Comparison of ENCODE assay signal across 26 cellular contexts in the genomic region with DNA sequence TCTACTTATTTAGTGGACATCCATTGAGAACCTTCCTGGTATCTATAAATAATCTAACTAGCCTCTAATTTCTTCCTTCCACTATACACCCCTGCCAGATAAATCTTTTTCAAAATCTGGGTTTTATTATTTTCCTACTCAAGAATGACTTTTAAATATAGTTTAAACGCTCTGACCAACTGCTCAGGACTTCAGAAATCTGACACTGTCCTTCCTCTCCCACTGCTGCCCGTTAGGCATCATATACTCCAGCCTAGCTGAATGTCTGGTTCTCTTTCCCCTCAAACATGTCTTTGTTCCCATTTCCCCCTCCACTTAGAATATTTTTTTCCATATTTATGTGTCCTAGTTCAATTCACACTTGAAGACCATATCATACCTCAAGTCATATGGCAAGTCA. TPM values are rescaled to one million over a fixed set of nuclear protein-coding genes. Genes with fewer than 3 reads are reported as not detected.
A peak's percentile ranks its signal among the peaks of the same experiment; 100 is the strongest.
DNase-seq lines count a peak whose midpoint lies in the region; ATAC-seq and TF ChIP-seq lines count a peak whose summit lies in the region.
"Had no signal": no experiment of that assay in that cellular context is flagged by ENCODE, and none has a peak within 500 bp of the region (broad histone marks: within the 10 kb centered on the region; RNA-seq: fewer than 3 reads in every experiment).

No MANE protein-coding gene starts in this region.

- peaks cover 15% of the 10 kb centered on the region for H3K9me3 Mint-ChIP-seq in osteocyte (ENCODE audit: unreplicated experiment)

- peaks cover 22% of the 10 kb centered on the region for H3K4me1 Mint-ChIP-seq in osteocyte (ENCODE audit: unreplicated experiment)
- H3K4me1 Mint-ChIP-seq: CD4-positive, alpha-beta memory T cell had no signal

- H3K27me3 ChIP-seq in heart left ventricle (no peaks in the 10 kb centered on the region), psoas muscle (ENCODE audit: insufficient read depth in 3 of 3, low read length in 2 of 3) (peaks cover 0 to 3% (median 0%) of the 10 kb centered on the region in 3 donors)
- H3K27me3 ChIP-seq: MG63, SJSA1 had no signal

- no peak for TF ChIP-seq POLR2A in heart left ventricle (IDR thresholded peaks at IDR 0.05)

- H3K27ac Mint-ChIP-seq in osteocyte (ENCODE audit: unreplicated experiment) = peak overlapping the region; percentile 76
- H3K27ac Mint-ChIP-seq: CD4-positive, alpha-beta memory T cell had no signal

- H3K4me3 Mint-ChIP-seq in osteocyte (ENCODE audit: unreplicated experiment) = no peak overlapping the region
- H3K4me3 Mint-ChIP-seq: CD4-positive, alpha-beta memory T cell had no signal

- 59 to 85% (median 70%) methylated on average over 2 of the region's 2 CpGs for WGBS in heart left ventricle, 4 donors
- 28 to 58% (median 45%) methylated on average over 2 of the region's 2 CpGs for WGBS in psoas muscle, 3 donors

- H3K27me3 Mint-ChIP-seq in osteocyte (ENCODE audit: unreplicated experiment) = no peaks in the 10 kb centered on the region

- H3K27ac ChIP-seq in heart left ventricle (no peak overlapping the region), psoas muscle (no peak overlapping the region)
- H3K27ac ChIP-seq: SJSA1 had no signal

- DNase-seq in EH (ENCODE audit: low read depth) (peak; percentile 57), fibroblast of peridontal ligament (ENCODE audit: extremely low read depth) (peak; percentile 49), osteocyte (ENCODE audit: extremely low spot score, unreplicated experiment) (no peak), heart left ventricle (no peak), psoas muscle (no peak)
- DNase-seq: AML-193; C1 segment of cervical spinal cord; CD4-positive, alpha-beta memory T cell; COR-L47; DMS53; EL; GDM1; HCEC 1CT; KBM-7; MG63; NCI-H2029; NCI-H446 treated with DMSO at 0.1 percent for 48 hours; NCI-H526 treated with DMSO at 0.1 percent for 48 hours; Right ventricle myocardium superior; RPMI8226 had no signal

- no peaks in the 10 kb centered on the region for H3K36me3 ChIP-seq in heart left ventricle
- no peaks in the 10 kb centered on the region for H3K36me3 ChIP-seq in psoas muscle (ENCODE audit: insufficient read depth in 1 of 2, low read depth in 1 of 2)
- H3K36me3 ChIP-seq: MG63, SJSA1 had no signal

- peaks cover 3% of the 10 kb centered on the region for H3K36me3 Mint-ChIP-seq in osteocyte (ENCODE audit: unreplicated experiment)
- H3K36me3 Mint-ChIP-seq: CD4-positive, alpha-beta memory T cell had no signal

- TF ChIP-seq CTCF in osteocyte (IDR thresholded peaks at IDR 0.05) (no peak), heart left ventricle (IDR thresholded peaks at IDR 0.05) (no peak), psoas muscle (IDR thresholded peaks at IDR 0.05) (no peak)

- H3K4me1 ChIP-seq in heart left ventricle (no peaks in the 10 kb centered on the region), psoas muscle (no peaks in the 10 kb centered on the region)
- H3K4me1 ChIP-seq: SJSA1 had no signal

- no peaks in the 10 kb centered on the region for H3K9me3 ChIP-seq in heart left ventricle
- no peaks in the 10 kb centered on the region for H3K9me3 ChIP-seq in psoas muscle
- H3K9me3 ChIP-seq: MG63, SJSA1 had no signal

- intact Hi-C loops in heart left ventricle (cut with DNase I) = no loop called here
- intact Hi-C loops in psoas muscle (cut with DNase I) = no loop called here

- H3K4me3 ChIP-seq in heart left ventricle (no peak overlapping the region), psoas muscle (no peak overlapping the region)
- H3K4me3 ChIP-seq: MG63, SJSA1 had no signal

- peak; percentile 86 for ATAC-seq in SK-N-SH treated with all-trans-retinoic acid at 6 μM for 48 hours
- ATAC-seq in heart left ventricle = no peak
- no peak for ATAC-seq in HG02759 (IDR thresholded peaks at IDR 0.05; ENCODE audit: unreplicated experiment)
- ATAC-seq in psoas muscle = no peak

TF ChIP-seq in SK-N-SH treated with all-trans-retinoic acid at 6 μM for 48 hours, 23 proteins besides CTCF, POLR2A, EP300 and RAD21:
- TF ChIP-seq ZNF565 (CRISPR knock-in tag; conservative IDR thresholded peaks at IDR 0.05; ENCODE audit: low read depth) (no peak), SNAI2 (CRISPR knock-in tag; IDR thresholded peaks at IDR 0.05) (no peak), PPARA (CRISPR knock-in tag; IDR thresholded peaks at IDR 0.05; ENCODE audit: borderline replicate concordance) (no peak), ARNTL (CRISPR knock-in tag; IDR thresholded peaks at IDR 0.05; ENCODE audit: borderline replicate concordance, low read depth) (no peak), ISL1 (CRISPR knock-in tag; IDR thresholded peaks at IDR 0.05) (no peak), RARB (CRISPR knock-in tag; IDR thresholded peaks at IDR 0.05) (no peak)
- TF ChIP-seq, protein P1, sequence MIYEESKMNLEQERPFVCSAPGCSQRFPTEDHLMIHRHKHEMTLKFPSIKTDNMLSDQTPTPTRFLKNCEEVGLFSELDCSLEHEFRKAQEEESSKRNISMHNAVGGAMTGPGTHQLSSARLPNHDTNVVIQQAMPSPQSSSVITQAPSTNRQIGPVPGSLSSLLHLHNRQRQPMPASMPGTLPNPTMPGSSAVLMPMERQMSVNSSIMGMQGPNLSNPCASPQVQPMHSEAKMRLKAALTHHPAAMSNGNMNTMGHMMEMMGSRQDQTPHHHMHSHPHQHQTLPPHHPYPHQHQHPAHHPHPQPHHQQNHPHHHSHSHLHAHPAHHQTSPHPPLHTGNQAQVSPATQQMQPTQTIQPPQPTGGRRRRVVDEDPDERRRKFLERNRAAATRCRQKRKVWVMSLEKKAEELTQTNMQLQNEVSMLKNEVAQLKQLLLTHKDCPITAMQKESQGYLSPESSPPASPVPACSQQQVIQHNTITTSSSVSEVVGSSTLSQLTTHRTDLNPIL (CRISPR knock-in tag; IDR thresholded peaks at IDR 0.05; ENCODE audit: low read depth) = no peak
- TF ChIP-seq, protein P2, sequence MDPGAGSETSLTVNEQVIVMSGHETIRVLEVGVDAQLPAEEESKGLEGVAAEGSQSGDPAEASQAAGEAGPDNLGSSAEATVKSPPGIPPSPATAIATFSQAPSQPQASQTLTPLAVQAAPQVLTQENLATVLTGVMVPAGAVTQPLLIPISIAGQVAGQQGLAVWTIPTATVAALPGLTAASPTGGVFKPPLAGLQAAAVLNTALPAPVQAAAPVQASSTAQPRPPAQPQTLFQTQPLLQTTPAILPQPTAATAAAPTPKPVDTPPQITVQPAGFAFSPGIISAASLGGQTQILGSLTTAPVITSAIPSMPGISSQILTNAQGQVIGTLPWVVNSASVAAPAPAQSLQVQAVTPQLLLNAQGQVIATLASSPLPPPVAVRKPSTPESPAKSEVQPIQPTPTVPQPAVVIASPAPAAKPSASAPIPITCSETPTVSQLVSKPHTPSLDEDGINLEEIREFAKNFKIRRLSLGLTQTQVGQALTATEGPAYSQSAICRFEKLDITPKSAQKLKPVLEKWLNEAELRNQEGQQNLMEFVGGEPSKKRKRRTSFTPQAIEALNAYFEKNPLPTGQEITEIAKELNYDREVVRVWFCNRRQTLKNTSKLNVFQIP (CRISPR knock-in tag; IDR thresholded peaks at IDR 0.05; ENCODE audit: borderline replicate concordance, low read depth) = no peak
- TF ChIP-seq, protein P3, sequence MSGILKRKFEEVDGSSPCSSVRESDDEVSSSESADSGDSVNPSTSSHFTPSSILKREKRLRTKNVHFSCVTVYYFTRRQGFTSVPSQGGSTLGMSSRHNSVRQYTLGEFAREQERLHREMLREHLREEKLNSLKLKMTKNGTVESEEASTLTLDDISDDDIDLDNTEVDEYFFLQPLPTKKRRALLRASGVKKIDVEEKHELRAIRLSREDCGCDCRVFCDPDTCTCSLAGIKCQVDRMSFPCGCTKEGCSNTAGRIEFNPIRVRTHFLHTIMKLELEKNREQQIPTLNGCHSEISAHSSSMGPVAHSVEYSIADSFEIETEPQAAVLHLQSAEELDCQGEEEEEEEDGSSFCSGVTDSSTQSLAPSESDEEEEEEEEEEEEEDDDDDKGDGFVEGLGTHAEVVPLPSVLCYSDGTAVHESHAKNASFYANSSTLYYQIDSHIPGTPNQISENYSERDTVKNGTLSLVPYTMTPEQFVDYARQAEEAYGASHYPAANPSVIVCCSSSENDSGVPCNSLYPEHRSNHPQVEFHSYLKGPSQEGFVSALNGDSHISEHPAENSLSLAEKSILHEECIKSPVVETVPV (CRISPR knock-in tag; IDR thresholded peaks at IDR 0.05) = no peak

RNA-seq across cellular contexts. Expression of a gene that starts 35.2 kb away (rescaled TPM):
- total RNA-seq in osteocyte (not detected in 2 replicates), heart left ventricle (not detected), psoas muscle (not detected)
- polyA plus RNA-seq in heart left ventricle (not detected), psoas muscle (not detected)
- total RNA-seq: A172; CD4-positive, alpha-beta memory T cell; H1; LHCN-M2; Right ventricle myocardium superior; SJSA1 had no signal
- polyA plus RNA-seq: CD4-positive, alpha-beta memory T cell; H1 had no signal

Comparison
In these comparisons a context has a peak if more than half of its experiments do, and no peak if none do; other contexts are left out.
1. DNase-seq: peak in EH (single experiment) and fibroblast of peridontal ligament (single experiment); none in osteocyte (single experiment), heart left ventricle (0 of 5) and psoas muscle (0 of 2).